9 cellular contexts compared by ENCODE assay signal in genomic region chr11:44133335-44133946, GRCh38. TPM values are rescaled to one million over a fixed set of nuclear protein-coding genes. Genes with fewer than 3 reads are reported as not detected.
DNase-seq lines count a peak whose midpoint lies in the region; ATAC-seq and TF ChIP-seq lines count a peak whose summit lies in the region.
"Had no signal": no experiment of that assay in that cellular context is flagged by ENCODE, and none has a peak within 500 bp of the region (broad histone marks: within the 10 kb centered on the region; RNA-seq: fewer than 3 reads in every experiment).

No MANE protein-coding gene starts in this region.

- H3K9me3 Mint-ChIP-seq in neural crest cell (no peaks in the 10 kb centered on the region), T-cell (no peaks in the 10 kb centered on the region)
- no peaks in the 10 kb centered on the region for H3K9me3 Mint-ChIP-seq in activated T-cell treated with anti-CD3 and anti-CD28 coated beads, Interleukin-2, amount 50 U/mL, for 24 hours
- H3K9me3 Mint-ChIP-seq: activated naive CD8-positive, alpha-beta T cell treated with anti-CD3 and anti-CD28 coated beads, Interleukin-2, amount 10 ng/mL, durations not matched to agents 7 days and 5 days had no signal

- TF ChIP-seq CTCF in dorsolateral prefrontal cortex (IDR thresholded peaks at IDR 0.05 in 54 of 56, conservative IDR thresholded peaks at IDR 0.05 in 2 of 56; ENCODE audit: low read depth in 1 of 56, partially characterized antibody in 56 of 56) (peak in 52 of 56 donors; percentile 28 to 74 (median 56)), neural crest cell (conservative IDR thresholded peaks at IDR 0.05) (peak; percentile 71)

- H3K4me1 Mint-ChIP-seq in neural crest cell, result peaks cover 23% of the 10 kb centered on the region
- H3K4me1 Mint-ChIP-seq in activated T-cell treated with anti-CD3 and anti-CD28 coated beads, Interleukin-2, amount 50 U/mL, for 24 hours (ENCODE audit: low read depth), result no peaks in the 10 kb centered on the region
- H3K4me1 Mint-ChIP-seq in T-cell, result no peaks in the 10 kb centered on the region
- H3K4me1 Mint-ChIP-seq: activated naive CD8-positive, alpha-beta T cell treated with anti-CD3 and anti-CD28 coated beads, Interleukin-2, amount 10 ng/mL, durations not matched to agents 7 days and 5 days had no signal

- DNase-seq in NCI-H345 treated with DMSO at 0.1 percent for 48 hours (lab: John Stamatoyannopoulos, UW; ENCODE audit: unreplicated experiment), result peak; percentile 0
- DNase-seq in NCI-H345 (lab: John Stamatoyannopoulos, UW), result no peak
- DNase-seq in NCI-H526 treated with DMSO at 0.1 percent for 48 hours (lab: John Stamatoyannopoulos, UW), result peak; percentile 13
- peak in 1 of 10 donors; percentile 16 for DNase-seq in dorsolateral prefrontal cortex
- no peak for DNase-seq in neural crest cell (ENCODE audit: low read depth, low spot score)
- no peak for DNase-seq in activated T-cell treated with anti-CD3 and anti-CD28 coated beads, Interleukin-2, amount 50 U/mL, for 24 hours
- no peak for DNase-seq in T-cell
- DNase-seq: activated naive CD8-positive, alpha-beta T cell treated with anti-CD3 and anti-CD28 coated beads, Interleukin-2, amount 10 ng/mL, durations not matched to agents 7 days and 5 days had no signal

- no peak overlapping the region for H3K27ac ChIP-seq in dorsolateral prefrontal cortex

- POLR2A ChIA-PET in T-cell (lab: Charles Lee), result interaction anchor here in 1 of 2 donors (0.8 kb wide), 1 partner anchor 543 kb away, joined by 3 read pairs; no protein-coding TSS in a partner anchor

- CTCF ChIA-PET in T-cell (lab: Charles Lee), result interaction anchor here in 1 of 2 donors (0.5 to 0.6 kb wide), 2 partner anchors 79 to 409 kb away, joined by 3 to 4 read pairs; no protein-coding TSS in a partner anchor

- no peak overlapping the region for H3K4me3 Mint-ChIP-seq in neural crest cell
- no peak overlapping the region for H3K4me3 Mint-ChIP-seq in activated T-cell treated with anti-CD3 and anti-CD28 coated beads, Interleukin-2, amount 50 U/mL, for 24 hours
- H3K4me3 Mint-ChIP-seq in T-cell, result no peak overlapping the region
- H3K4me3 Mint-ChIP-seq: activated naive CD8-positive, alpha-beta T cell treated with anti-CD3 and anti-CD28 coated beads, Interleukin-2, amount 10 ng/mL, durations not matched to agents 7 days and 5 days had no signal

- H3K36me3 Mint-ChIP-seq in neural crest cell (ENCODE audit: low read depth) (peaks cover 5% of the 10 kb centered on the region), T-cell (peaks cover 62% of the 10 kb centered on the region)
- H3K36me3 Mint-ChIP-seq in activated T-cell treated with anti-CD3 and anti-CD28 coated beads, Interleukin-2, amount 50 U/mL, for 24 hours (ENCODE audit: low read depth), result peaks cover 81% of the 10 kb centered on the region

- H3K4me3 ChIP-seq in dorsolateral prefrontal cortex, result no peak overlapping the region

- ATAC-seq in GM21619 (IDR thresholded peaks at IDR 0.05; ENCODE audit: unreplicated experiment) (no peak), T-cell (replicated peaks in 1 of 4) (no peak)

- H3K27me3 Mint-ChIP-seq in neural crest cell (ENCODE audit: low read depth) (no peaks in the 10 kb centered on the region), T-cell (no peaks in the 10 kb centered on the region)
- no peaks in the 10 kb centered on the region for H3K27me3 Mint-ChIP-seq in activated T-cell treated with anti-CD3 and anti-CD28 coated beads, Interleukin-2, amount 50 U/mL, for 24 hours
- H3K27me3 Mint-ChIP-seq: activated naive CD8-positive, alpha-beta T cell treated with anti-CD3 and anti-CD28 coated beads, Interleukin-2, amount 10 ng/mL, durations not matched to agents 7 days and 5 days had no signal

- H3K27me3 ChIP-seq in dorsolateral prefrontal cortex, result no peaks in the 10 kb centered on the region

- intact Hi-C loops in dorsolateral prefrontal cortex (cut with DNase I), result loop anchor here in 1 of 2 donors (10.0 kb wide), 1 partner anchor 151 kb away; no protein-coding TSS in a partner anchor

- H3K27ac Mint-ChIP-seq in neural crest cell (ENCODE audit: unreplicated experiment) (no peak overlapping the region), T-cell (no peak overlapping the region)
- no peak overlapping the region for H3K27ac Mint-ChIP-seq in activated T-cell treated with anti-CD3 and anti-CD28 coated beads, Interleukin-2, amount 50 U/mL, for 24 hours
- H3K27ac Mint-ChIP-seq: activated naive CD8-positive, alpha-beta T cell treated with anti-CD3 and anti-CD28 coated beads, Interleukin-2, amount 10 ng/mL, durations not matched to agents 7 days and 5 days had no signal

RNA-seq across cellular contexts. Expression of gene EXT2, which starts 38.0 kb away (rescaled TPM):
- total RNA-seq in dorsolateral prefrontal cortex (10 to 100 TPM; 37.7 to 64.1 (median 50.2) TPM), neural crest cell (54.9 and 56.6 TPM in 2 replicates), T-cell (10 to 100 TPM; 24.8 to 30.5 (median 26.6) TPM)

Comparison
In these comparisons a context has a peak if more than half of its experiments do, and no peak if none do; other contexts are left out.
1. DNase-seq: peak in NCI-H345 treated with DMSO at 0.1 percent for 48 hours (single experiment) and NCI-H526 treated with DMSO at 0.1 percent for 48 hours (single experiment); none in NCI-H345 (single experiment), neural crest cell (single experiment), activated T-cell treated with anti-CD3 and anti-CD28 coated beads, Interleukin-2, amount 50 U/mL, for 24 hours (single experiment) and T-cell (0 of 34).